20 cellular contexts compared by ENCODE assay signal in genomic region chr7:138878847-138879246, GRCh38.
"Had no signal": no experiment of that assay in that cellular context is flagged by ENCODE, and none has a peak within 500 bp of the region (broad histone marks: within the 10 kb centered on the region; RNA-seq: fewer than 3 reads in every experiment).

No MANE protein-coding gene starts in this region.

- H3K4me3 Mint-ChIP-seq: activated CD4-positive, alpha-beta memory T cell treated with anti-CD3 and anti-CD28 coated beads, Interleukin-2, amount 10 ng/mL, durations not matched to agents 7 days and 5 days; activated naive CD4-positive, alpha-beta T cell treated with anti-CD3 and anti-CD28 coated beads for 36 hours; activated naive CD8-positive, alpha-beta T cell treated with anti-CD3 and anti-CD28 coated beads for 36 hours; activated T-helper 17 cell treated with anti-CD3 and anti-CD28 coated beads, Interleukin-2, amount 50 U/mL, for 72 hours; T-helper 1 cell treated with Interleukin-12 subunit alpha and Interleukin-12 subunit beta and Interleukin-4 antibody, amounts not matched to agents 30 μg/mL and 1 μg/mL, for 36 hours had no signal

- ATAC-seq: activated T-helper 17 cell treated with anti-CD3 and anti-CD28 coated beads, Interleukin-2, amount 50 U/mL, for 72 hours had no signal

- DNase-seq: activated CD4-positive, alpha-beta memory T cell treated with anti-CD3 and anti-CD28 coated beads, Interleukin-2, amount 10 ng/mL, durations not matched to agents 7 days and 5 days; activated CD4-positive, alpha-beta T cell treated with anti-CD3 and anti-CD28 coated beads, Interleukin-2, amount 50 U/mL, for 1 hour; activated CD4-positive, CD25-positive, alpha-beta regulatory T cell; activated gamma-delta T cell; activated naive CD4-positive, alpha-beta T cell treated with anti-CD3 and anti-CD28 coated beads for 36 hours; activated naive CD8-positive, alpha-beta T cell treated with anti-CD3 and anti-CD28 coated beads for 36 hours; activated T-cell treated with anti-CD3 and anti-CD28 coated beads for 4 hours; activated T-cell treated with anti-CD3 and anti-CD28 coated beads, Interleukin-2, amount 50 U/mL, for 48 hours; caudate nucleus; KG1; NCI-H1092; NCI-H1417; NCI-H1930; NCI-H524 treated with DMSO at 0.1 percent for 48 hours; NCI-H774; NK-92 treated with Interleukin-12 subunit alpha and Interleukin-12 subunit beta, amount 100 ng/mL, for 24 hours; OCI-M1; SHP77 treated with DMSO at 0.1 percent for 48 hours had no signal

- H3K27me3 Mint-ChIP-seq: activated CD4-positive, alpha-beta memory T cell treated with anti-CD3 and anti-CD28 coated beads, Interleukin-2, amount 10 ng/mL, durations not matched to agents 7 days and 5 days; activated naive CD8-positive, alpha-beta T cell treated with anti-CD3 and anti-CD28 coated beads for 36 hours; activated T-helper 17 cell treated with anti-CD3 and anti-CD28 coated beads, Interleukin-2, amount 50 U/mL, for 72 hours had no signal

- H3K27ac Mint-ChIP-seq: activated CD4-positive, alpha-beta memory T cell treated with anti-CD3 and anti-CD28 coated beads, Interleukin-2, amount 10 ng/mL, durations not matched to agents 7 days and 5 days; activated naive CD4-positive, alpha-beta T cell treated with anti-CD3 and anti-CD28 coated beads for 36 hours; activated naive CD8-positive, alpha-beta T cell treated with anti-CD3 and anti-CD28 coated beads for 36 hours; activated T-helper 17 cell treated with anti-CD3 and anti-CD28 coated beads, Interleukin-2, amount 50 U/mL, for 72 hours; T-helper 1 cell treated with Interleukin-12 subunit alpha and Interleukin-12 subunit beta and Interleukin-4 antibody, amounts not matched to agents 30 μg/mL and 1 μg/mL, for 36 hours had no signal

- H3K9me3 Mint-ChIP-seq: activated CD4-positive, alpha-beta memory T cell treated with anti-CD3 and anti-CD28 coated beads, Interleukin-2, amount 10 ng/mL, durations not matched to agents 7 days and 5 days; activated naive CD4-positive, alpha-beta T cell treated with anti-CD3 and anti-CD28 coated beads for 36 hours; activated naive CD8-positive, alpha-beta T cell treated with anti-CD3 and anti-CD28 coated beads for 36 hours; T-helper 1 cell treated with Interleukin-12 subunit alpha and Interleukin-12 subunit beta and Interleukin-4 antibody, amounts not matched to agents 30 μg/mL and 1 μg/mL, for 36 hours had no signal
